In genomic region chr7:52656098-52656497, GRCh38 we compare ENCODE assay signal across 23 cellular contexts.
"Had no signal": no experiment of that assay in that cellular context is flagged by ENCODE, and none has a peak within 500 bp of the region (broad histone marks: within the 10 kb centered on the region; RNA-seq: fewer than 3 reads in every experiment).

No MANE protein-coding gene starts in this region.

- DNase-seq: colonic mucosa; effector CD8-positive, alpha-beta T cell; foreskin keratinocyte; left ventricle myocardium superior; lower lobe of right lung; naive thymus-derived CD8-positive, alpha-beta T cell; nephron progenitor cell; nucleus accumbens; ovary; posterior cingulate gyrus; right lobe of liver; small intestine; stimulated activated CD4-positive, alpha-beta T cell treated with anti-CD3 and anti-CD28 coated beads, Interleukin-15, amount 100 ng/mL, for 24 hours; stimulated activated CD4-positive, alpha-beta T cell treated with anti-CD3 and anti-CD28 coated beads, Interleukin-2, amount 100 ng/mL, for 48 hours; stimulated activated naive B cell treated with anti-CD40 and anti-IgM and Interleukin-4, amounts not matched to agents 10 μg/mL and 1 μg/mL and 100 μg/mL, for 72 hours; upper lobe of right lung; uterus had no signal

- H3K27ac ChIP-seq: colonic mucosa, esophagus muscularis mucosa, foreskin keratinocyte, lower lobe of right lung, ovary, right lobe of liver, thoracic aorta, tibial nerve, upper lobe of right lung, uterus had no signal

- H3K27me3 ChIP-seq: colonic mucosa, esophagus muscularis mucosa, foreskin keratinocyte, ovary, right lobe of liver, tibial nerve, upper lobe of right lung, uterus had no signal

- H3K9me3 ChIP-seq: colonic mucosa, lower lobe of right lung, ovary, right lobe of liver had no signal

- H3K4me3 ChIP-seq: colonic mucosa, esophagus muscularis mucosa, lower lobe of right lung, ovary, right lobe of liver, thoracic aorta, tibial nerve, upper lobe of right lung, uterus had no signal

- H3K27me3 Mint-ChIP-seq: dendritic cell treated with granulocyte-macrophage colony-stimulating factor and Interleukin-4, amounts not matched to agents 40 ng/mL and 50 ng/mL, for 4 days; naive thymus-derived CD8-positive, alpha-beta T cell; stimulated activated naive B cell treated with anti-CD40 and anti-IgM and Interleukin-4, amounts not matched to agents 10 μg/mL and 1 μg/mL and 100 μg/mL, for 72 hours; stimulated activated naive CD8-positive, alpha-beta T cell treated with anti-CD3 and anti-CD28 coated beads, Interleukin-15, Interleukin-2, amounts not matched to agents 100 ng/mL and 50 ng/mL, for 24 hours had no signal

- H3K36me3 ChIP-seq: colonic mucosa, esophagus muscularis mucosa, lower lobe of right lung, ovary, right lobe of liver, thoracic aorta, tibial nerve, upper lobe of right lung had no signal

- H3K4me1 ChIP-seq: colonic mucosa, esophagus muscularis mucosa, foreskin keratinocyte, lower lobe of right lung, right lobe of liver, tibial nerve, upper lobe of right lung, uterus had no signal

- H3K36me3 Mint-ChIP-seq: naive thymus-derived CD8-positive, alpha-beta T cell; stimulated activated naive B cell treated with anti-CD40 and anti-IgM and Interleukin-4, amounts not matched to agents 10 μg/mL and 1 μg/mL and 100 μg/mL, for 72 hours had no signal

- H3K4me3 Mint-ChIP-seq: dendritic cell treated with granulocyte-macrophage colony-stimulating factor and Interleukin-4, amounts not matched to agents 40 ng/mL and 50 ng/mL, for 4 days; naive thymus-derived CD8-positive, alpha-beta T cell; nephron progenitor cell; stimulated activated naive B cell treated with anti-CD40 and anti-IgM and Interleukin-4, amounts not matched to agents 10 μg/mL and 1 μg/mL and 100 μg/mL, for 72 hours; stimulated activated naive CD8-positive, alpha-beta T cell treated with anti-CD3 and anti-CD28 coated beads, Interleukin-15, Interleukin-2, amounts not matched to agents 100 ng/mL and 50 ng/mL, for 24 hours had no signal

- H3K27ac Mint-ChIP-seq: dendritic cell treated with granulocyte-macrophage colony-stimulating factor and Interleukin-4, amounts not matched to agents 40 ng/mL and 50 ng/mL, for 4 days; naive thymus-derived CD8-positive, alpha-beta T cell; nephron progenitor cell; stimulated activated naive B cell treated with anti-CD40 and anti-IgM and Interleukin-4, amounts not matched to agents 10 μg/mL and 1 μg/mL and 100 μg/mL, for 72 hours; stimulated activated naive CD8-positive, alpha-beta T cell treated with anti-CD3 and anti-CD28 coated beads, Interleukin-15, Interleukin-2, amounts not matched to agents 100 ng/mL and 50 ng/mL, for 24 hours had no signal

- FAIRE-seq: keratinocyte, small intestine had no signal

- H3K4me1 Mint-ChIP-seq: naive thymus-derived CD8-positive, alpha-beta T cell; nephron progenitor cell; stimulated activated naive B cell treated with anti-CD40 and anti-IgM and Interleukin-4, amounts not matched to agents 10 μg/mL and 1 μg/mL and 100 μg/mL, for 72 hours had no signal

- ATAC-seq: foreskin keratinocyte; left ventricle myocardium superior; lower lobe of right lung; naive thymus-derived CD8-positive, alpha-beta T cell; right lobe of liver; stimulated activated naive B cell treated with anti-CD40 and anti-IgM and Interleukin-4, amounts not matched to agents 10 μg/mL and 1 μg/mL and 100 μg/mL, for 72 hours; upper lobe of right lung had no signal
